Comparison of ENCODE assay signal across 1 cellular context in genomic region chrX:19040373-19040772, GRCh38.
TF ChIP-seq lines count a peak whose summit lies in the region.

No MANE protein-coding gene starts in this region.

TF ChIP-seq in GM23338, 12 proteins besides CTCF, POLR2A, EP300 and RAD21 (continued from another document):
- TF ChIP-seq ZNF462 (CRISPR knock-in tag; IDR thresholded peaks at IDR 0.05) (no peak), EZH2phosphoT487 (IDR thresholded peaks at IDR 0.05; ENCODE audit: unreplicated experiment) (no peak), POLR2AphosphoS5 (IDR thresholded peaks at IDR 0.05; ENCODE audit: low read depth) (no peak), ETS1 (IDR thresholded peaks at IDR 0.05) (no peak)
